ENCODE assay signal across 8 cellular contexts in genomic region chr20:38674178-38675133, GRCh38. TPM values are rescaled to one million over a fixed set of nuclear protein-coding genes. Genes with fewer than 3 reads are reported as not detected.
DNase-seq lines count a peak whose midpoint lies in the region; ATAC-seq, FAIRE-seq and TF ChIP-seq lines count a peak whose summit lies in the region.

No MANE protein-coding gene starts in this region.

- TF ChIP-seq POLR2A in HepG2 (IDR thresholded peaks at IDR 0.05; ENCODE audit: insufficient read depth in 1 of 2, low read depth in 2 of 2, low read length in 2 of 2): no peak

- H3K9me3 ChIP-seq in HUES64 (ENCODE audit: insufficient read depth, low read depth, low read length) (no peaks in the 10 kb centered on the region), HepG2 (ENCODE audit: low read length) (no peaks in the 10 kb centered on the region)

- H3K27me3 ChIP-seq in HUES64 (ENCODE audit: insufficient read depth, low read length): peaks cover 65% of the 10 kb centered on the region
- H3K27me3 ChIP-seq in HepG2 (ENCODE audit: control insufficient read depth in 1 of 2, insufficient read depth in 2 of 2, low read length in 2 of 2): peaks cover 3 to 14% of the 10 kb centered on the region in 2 experiments; a peak in 3 of 5 replicates

- DNase-seq in GM13977 (ENCODE audit: low spot score) (peak; percentile 90), choroid plexus epithelial cell (ENCODE audit: low read depth) (peak; percentile 62), HepG2 (ENCODE audit: low spot score) (no peak), HT-29 (ENCODE audit: low spot score) (no peak)
- peak; percentile 41 to 67 for DNase-seq in activated CD4-positive, alpha-beta T cell treated with anti-CD3 and anti-CD28 coated beads for 24 hours (ENCODE audit: low read depth in 2 of 2)
- peak; percentile 62 for DNase-seq in stimulated activated CD4-positive, alpha-beta T cell treated with anti-CD3 and anti-CD28 coated beads, Interleukin-4, amount 100 ng/mL, for 1 hour

- no peak for TF ChIP-seq RAD21 in HepG2 (CRISPR knock-in tag; IDR thresholded peaks at IDR 0.05)

- no peaks in the 10 kb centered on the region for H3K36me3 ChIP-seq in HUES64 (ENCODE audit: insufficient read depth, low read length)
- no peaks in the 10 kb centered on the region for H3K36me3 ChIP-seq in HepG2 (replicated peaks in 1 of 2; ENCODE audit: control insufficient read depth in 1 of 2, insufficient read depth in 2 of 2, low read length in 2 of 2)

- H3K9ac ChIP-seq in HUES64 (ENCODE audit: low read depth, low read length) (peak overlapping the region; percentile 65), HepG2 (ENCODE audit: insufficient read depth, low read depth, low read length) (no peak overlapping the region)

- no peak overlapping the region for H2AFZ ChIP-seq in HepG2 (ENCODE audit: low read length)

- TF ChIP-seq CTCF in GM13977 (IDR thresholded peaks at IDR 0.05; ENCODE audit: extremely low read depth, insufficient read depth, missing control alignments): no peak
- TF ChIP-seq CTCF in choroid plexus epithelial cell (conservative IDR thresholded peaks at IDR 0.05; ENCODE audit: low read depth, low read length): no peak
- TF ChIP-seq CTCF in HepG2 (CRISPR knock-in tag; IDR thresholded peaks at IDR 0.05): peak; percentile 12; the same call in 1 of the 2 replicates

- no peak overlapping the region for H3K27ac ChIP-seq in HUES64 (ENCODE audit: low read depth, low read length)
- H3K27ac ChIP-seq in HepG2 (ENCODE audit: extremely low read length, insufficient read depth, low read length): no peak overlapping the region

- H3K79me2 ChIP-seq in HepG2 (ENCODE audit: insufficient read depth, low read length): no peaks in the 10 kb centered on the region

- TF ChIP-seq EP300 in HepG2 (IDR thresholded peaks at IDR 0.05; ENCODE audit: low read depth in 2 of 2, low read length in 2 of 2) (no peak), HepG2 (CRISPR knock-in tag; IDR thresholded peaks at IDR 0.05; ENCODE audit: borderline replicate concordance) (no peak)

- ATAC-seq in HepG2 (no peak), GM21367 (IDR thresholded peaks at IDR 0.05; ENCODE audit: unreplicated experiment) (no peak)

- CTCF ChIA-PET in HepG2 (lab: Yijun Ruan, JAX; ENCODE audit: low intra/inter-chr PET ratio, low total read pairs): no interaction called here

- H3K4me2 ChIP-seq in HepG2 (ENCODE audit: low read depth, low read length): no peak overlapping the region

- in situ Hi-C loops in GM13977 (cut with MboI; ENCODE audit: low pct_unique_long_range_greater_than_20kb, low sequenced_read_pairs, unreplicated experiment): loop anchor here (25.0 kb wide), 1 partner anchor 238 kb away; no protein-coding TSS in a partner anchor
- in situ Hi-C loops in HepG2 (cut with HindIII; ENCODE audit: extremely low pct_ligation_motif_present, low pct_unique_long_range_greater_than_20kb): no loop called here

- H3K4me3 ChIP-seq in HUES64 (ENCODE audit: low read length) (peak overlapping the region; percentile 64), choroid plexus epithelial cell (ENCODE audit: low read depth, low read length) (peak overlapping the region; percentile 63), HepG2 (replicated peaks in 1 of 3; ENCODE audit: insufficient read depth in 1 of 3, low read depth in 2 of 3, low read length in 3 of 3) (no peak overlapping the region)

- WGBS in HUES64: 8% methylated on average over 80 of the region's 83 CpGs
- WGBS in HepG2 (ENCODE audit: low lambda C conversion rate): 68% methylated on average over 83 of the region's 83 CpGs

- no TSS peak for BruUV-seq in HepG2 (replicated peaks; lab: Mats Ljungman, UMichigan)

- H3K4me1 ChIP-seq in HUES64 (ENCODE audit: insufficient read depth, low read length): peaks cover 9% of the 10 kb centered on the region; the same call in 1 of the 2 replicates
- no peaks in the 10 kb centered on the region for H3K4me1 ChIP-seq in HepG2 (ENCODE audit: insufficient read depth, low read length)

- intact Hi-C loops in HepG2 (cut with micrococcal nuclease; ENCODE audit: unreplicated experiment): no loop called here

- no peak for FAIRE-seq in HepG2 (lab: Jason Lieb, UNC)

- POLR2A ChIA-PET in HepG2 (lab: Yijun Ruan, JAX): no interaction called here

- H4K20me1 ChIP-seq in HepG2 (ENCODE audit: insufficient read depth, low read length): no peaks in the 10 kb centered on the region

TF ChIP-seq in HepG2, 621 proteins besides CTCF, POLR2A, EP300 and RAD21:
- TF ChIP-seq NR2F2 (IDR thresholded peaks at IDR 0.05; ENCODE audit: borderline replicate concordance, low read depth) (no peak), ZSCAN30 (CRISPR knock-in tag; IDR thresholded peaks at IDR 0.05) (no peak), ZBTB33 (CRISPR knock-in tag; IDR thresholded peaks at IDR 0.05) (peak; percentile 54; the same call in 1 of the 2 replicates), PAX8 (CRISPR knock-in tag; IDR thresholded peaks at IDR 0.05; ENCODE audit: borderline replicate concordance) (no peak), ZSCAN20 (CRISPR knock-in tag; IDR thresholded peaks at IDR 0.05; ENCODE audit: borderline replicate concordance) (no peak), GLMP (CRISPR knock-in tag; IDR thresholded peaks at IDR 0.05; ENCODE audit: borderline replicate concordance) (no peak)
- TF ChIP-seq, protein P1, sequence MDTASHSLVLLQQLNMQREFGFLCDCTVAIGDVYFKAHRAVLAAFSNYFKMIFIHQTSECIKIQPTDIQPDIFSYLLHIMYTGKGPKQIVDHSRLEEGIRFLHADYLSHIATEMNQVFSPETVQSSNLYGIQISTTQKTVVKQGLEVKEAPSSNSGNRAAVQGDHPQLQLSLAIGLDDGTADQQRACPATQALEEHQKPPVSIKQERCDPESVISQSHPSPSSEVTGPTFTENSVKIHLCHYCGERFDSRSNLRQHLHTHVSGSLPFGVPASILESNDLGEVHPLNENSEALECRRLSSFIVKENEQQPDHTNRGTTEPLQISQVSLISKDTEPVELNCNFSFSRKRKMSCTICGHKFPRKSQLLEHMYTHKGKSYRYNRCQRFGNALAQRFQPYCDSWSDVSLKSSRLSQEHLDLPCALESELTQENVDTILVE (CRISPR knock-in tag; IDR thresholded peaks at IDR 0.05): no peak

RNA-seq across cellular contexts. Expression of gene SLC32A1, which starts 49.8 kb away (rescaled TPM):
- polyA plus RNA-seq in HUES64 (2013, experiment 1 of 2): 0.15 TPM
- polyA plus RNA-seq in HUES64 (2013, experiment 2 of 2): 0.13 TPM
- total RNA-seq in HepG2 (2016; rRNA removed; fragmentation: Illumina TruSeq; extraction: Trizol): not detected in 2 replicates
- not detected in 2 replicates for total RNA-seq in HepG2 (2016; cell fraction: cytosol; rRNA removed; fragmentation: Illumina TruSeq; extraction: Trizol; ENCODE audit: low read depth)
- total RNA-seq in HepG2 (2016; cell fraction: insoluble cytoplasmic fraction; rRNA removed; fragmentation: Illumina TruSeq; extraction: Trizol): not detected in 2 replicates
- total RNA-seq in HepG2 (2016; cell fraction: membrane; rRNA removed; fragmentation: Illumina TruSeq; extraction: Trizol): not detected in 2 replicates
- not detected in 2 replicates for total RNA-seq in HepG2 (2016; cell fraction: nucleus; rRNA removed; fragmentation: Illumina TruSeq; extraction: Trizol)
- polyA plus RNA-seq in HepG2 (2011; rRNA removed): not detected in 2 replicates
- not detected in 2 replicates for polyA plus RNA-seq in HepG2 (2011; cell fraction: cytosol; rRNA removed)
- polyA plus RNA-seq in HepG2 (2011; cell fraction: nucleus; rRNA removed): not detected in 2 replicates
- not detected in 2 replicates for polyA plus RNA-seq in HepG2 (2012)
- not detected in 2 replicates for polyA plus RNA-seq in HepG2 (2016; cell fraction: cytosol; fragmentation: Illumina TruSeq; extraction: Trizol; ENCODE audit: low read depth)
- not detected in 2 replicates for polyA plus RNA-seq in HepG2 (2016; cell fraction: insoluble cytoplasmic fraction; fragmentation: Illumina TruSeq; extraction: Trizol; ENCODE audit: low read depth)
- not detected in 2 replicates for polyA plus RNA-seq in HepG2 (2016; cell fraction: membrane; fragmentation: Illumina TruSeq; extraction: Trizol; ENCODE audit: low read depth)
- polyA plus RNA-seq in HepG2 (2016; cell fraction: nucleus; fragmentation: Illumina TruSeq; extraction: Trizol; ENCODE audit: insufficient read depth, low read depth): not detected in 2 replicates
- not detected in 2 replicates for polyA minus RNA-seq in HepG2 (2011; rRNA and poly(A)+ RNA removed; ENCODE audit: low replicate concordance)
- polyA minus RNA-seq in HepG2 (2011; cell fraction: cytosol; rRNA and poly(A)+ RNA removed): not detected in 2 replicates
- not detected in 2 replicates for polyA minus RNA-seq in HepG2 (2011; cell fraction: nucleus; rRNA and poly(A)+ RNA removed)
- total RNA-seq in HT-29 (2014; rRNA removed; shearing (Covaris generic)): not detected in 2 replicates

Comparison
In these comparisons a context has a peak if more than half of its experiments do, and no peak if none do; other contexts are left out.
1. DNase-seq: peak in GM13977 (single experiment), activated CD4-positive, alpha-beta T cell treated with anti-CD3 and anti-CD28 coated beads for 24 hours (2 of 2), choroid plexus epithelial cell (single experiment) and stimulated activated CD4-positive, alpha-beta T cell treated with anti-CD3 and anti-CD28 coated beads, Interleukin-4, amount 100 ng/mL, for 1 hour (single experiment); none in HepG2 (single experiment) and HT-29 (single experiment).
2. H3K4me3 ChIP-seq: peak in HUES64 (single experiment) and choroid plexus epithelial cell (single experiment); none in HepG2 (0 of 3).